ENCODE assay signal across 8 cellular contexts in genomic region chr7:24756545-24756988, GRCh38. TPM values are rescaled to one million over a fixed set of nuclear protein-coding genes. Genes with fewer than 3 reads are reported as not detected.
DNase-seq lines count a peak whose midpoint lies in the region; ATAC-seq and TF ChIP-seq lines count a peak whose summit lies in the region.

No MANE protein-coding gene starts in this region.

- H3K9me2 ChIP-seq in HCT116 (ENCODE audit: insufficient read depth) = no peaks in the 10 kb centered on the region
- no peaks in the 10 kb centered on the region for H3K9me2 ChIP-seq in neural cell (ENCODE audit: insufficient read depth, low read length)

- POLR2A ChIA-PET in HCT116 (lab: Charles Lee) = no interaction called here

- DNase-seq in HCT116 (ENCODE audit: low read depth, low spot score) = no peak
- DNase-seq in activated CD4-positive, alpha-beta T cell treated with anti-CD3 and anti-CD28 coated beads for 48 hours = peak; percentile 31
- DNase-seq in esophagus squamous epithelium (lab: John Stamatoyannopoulos, UW) = no peak
- no peak for DNase-seq in hippocampal formation (lab: John Stamatoyannopoulos, UW)
- DNase-seq in activated gamma-delta T cell treated with Interleukin-2 at 50 U/mL for 16 hours = no peak
- DNase-seq in NCI-H2171 (lab: John Stamatoyannopoulos, UW) = no peak

- no peak overlapping the region for H2AFZ ChIP-seq in HCT116 (ENCODE audit: low read depth, low read length, poor library complexity, severe bottlenecking)
- H2AFZ ChIP-seq in neural cell (ENCODE audit: low read depth, low read length) = peak overlapping the region; percentile 86

- no peaks in the 10 kb centered on the region for H3F3A ChIP-seq in neural cell (ENCODE audit: insufficient read depth, low read length, poor library complexity, severe bottlenecking)

- BruUV-seq in HCT116 (replicated peaks; lab: Mats Ljungman, UMichigan) = no TSS peak

- no peak for TF ChIP-seq EP300 in neural cell (conservative IDR thresholded peaks at IDR 0.05; ENCODE audit: poor library complexity, severe bottlenecking)

- intact Hi-C loops in HCT116 (cut with micrococcal nuclease) (no loop called here), esophagus squamous epithelium (cut with DNase I) (no loop called here)

- peak overlapping the region; percentile 80 for H3K4me3 ChIP-seq in BLaER1
- peak overlapping the region; percentile 59 to 67 for H3K4me3 ChIP-seq in HCT116 (replicated peaks in 1 of 2; ENCODE audit: low read depth in 1 of 2, low read length in 2 of 2)
- peak overlapping the region; percentile 54 to 91 (median 70) for H3K4me3 ChIP-seq in esophagus squamous epithelium
- H3K4me3 ChIP-seq in neural cell (ENCODE audit: low read length) = peak overlapping the region; percentile 79

- H3K9ac ChIP-seq in BLaER1 (no peak overlapping the region; the same call in 1 of the 2 replicates), HCT116 (ENCODE audit: low read length) (peak overlapping the region; percentile 39), neural cell (ENCODE audit: low read length) (peak overlapping the region; percentile 85)

- H3K27me3 ChIP-seq in BLaER1 = peaks cover 47% of the 10 kb centered on the region
- H3K27me3 ChIP-seq in HCT116 (ENCODE audit: insufficient read depth, low read length) = no peaks in the 10 kb centered on the region
- peaks cover 0 to 49% (median 0%) of the 10 kb centered on the region in 4 donors for H3K27me3 ChIP-seq in esophagus squamous epithelium
- H3K27me3 ChIP-seq in neural cell (ENCODE audit: insufficient read depth, low read depth, low read length) = no peaks in the 10 kb centered on the region

- CTCF ChIA-PET in HCT116 (lab: Charles Lee) = interaction anchor here (0.6 kb wide), 1 partner anchor 1031 kb away, joined by 3 read pairs; no protein-coding TSS in a partner anchor

- no peaks in the 10 kb centered on the region for H3K79me2 ChIP-seq in HCT116 (ENCODE audit: insufficient read depth, low read length)
- no peaks in the 10 kb centered on the region for H3K79me2 ChIP-seq in neural cell (replicated peaks; ENCODE audit: insufficient read depth, low read length)

- H3K27ac ChIP-seq in BLaER1 (no peak overlapping the region), HCT116 (ENCODE audit: low read depth, low read length) (no peak overlapping the region), esophagus squamous epithelium (peak overlapping the region; percentile 67 to 90 (median 78)), neural cell (ENCODE audit: low read length) (peak overlapping the region; percentile 71)

- TF ChIP-seq RAD21 in HCT116 (IDR thresholded peaks at IDR 0.05; ENCODE audit: low read depth) (no peak), neural cell (conservative IDR thresholded peaks at IDR 0.05) (no peak)

- RAD21 ChIA-PET in HCT116 (lab: Charles Lee; ENCODE audit: low non-redundant PET in 1 of 2, low total read pairs in 2 of 2, uncharacterized antibody in 2 of 2, unreplicated experiment in 2 of 2) = no interaction called here

- no peak for TF ChIP-seq POLR2A in HCT116 (IDR thresholded peaks at IDR 0.05; ENCODE audit: borderline replicate concordance, extremely low read depth, insufficient read depth, insufficient read length)
- TF ChIP-seq POLR2A in esophagus squamous epithelium (IDR thresholded peaks at IDR 0.05) = no peak

- H3K4me1 ChIP-seq in BLaER1 (peaks cover 8% of the 10 kb centered on the region), HCT116 (ENCODE audit: control insufficient read depth in 1 of 2, insufficient read depth in 2 of 2, low read length in 2 of 2) (peaks cover 0 to 16% of the 10 kb centered on the region in 2 experiments; a peak in 2 of 4 replicates), esophagus squamous epithelium (peaks cover 10 to 33% (median 18%) of the 10 kb centered on the region in 3 donors)

- no peaks in the 10 kb centered on the region for H3K36me3 ChIP-seq in BLaER1
- no peaks in the 10 kb centered on the region for H3K36me3 ChIP-seq in HCT116 (ENCODE audit: control insufficient read depth in 1 of 2, insufficient read depth in 2 of 2, low read length in 2 of 2)
- no peaks in the 10 kb centered on the region for H3K36me3 ChIP-seq in esophagus squamous epithelium
- no peaks in the 10 kb centered on the region for H3K36me3 ChIP-seq in neural cell (ENCODE audit: insufficient read depth, low read length)

- WGBS in esophagus squamous epithelium, 2 donors = 3 to 22% methylated on average over 7 to 9 of the region's 23 CpGs

- H4K20me1 ChIP-seq in BLaER1 (no peaks in the 10 kb centered on the region), HCT116 (ENCODE audit: insufficient read depth) (no peaks in the 10 kb centered on the region), neural cell (ENCODE audit: insufficient read depth) (no peaks in the 10 kb centered on the region)

- H3K9me3 ChIP-seq in BLaER1 (no peaks in the 10 kb centered on the region), HCT116 (ENCODE audit: control insufficient read depth in 1 of 2, insufficient read depth in 1 of 2, low read depth in 1 of 2, low read length in 2 of 2) (no peaks in the 10 kb centered on the region), esophagus squamous epithelium (no peaks in the 10 kb centered on the region), neural cell (ENCODE audit: low read length) (no peaks in the 10 kb centered on the region)

- peak; percentile 51 for ATAC-seq in HCT116

- TF ChIP-seq CTCF in HCT116 (IDR thresholded peaks at IDR 0.05 in 2 of 3, conservative IDR thresholded peaks at IDR 0.05 in 1 of 3; ENCODE audit: borderline replicate concordance in 1 of 3, insufficient read depth in 1 of 3, low read depth in 2 of 3, low read length in 2 of 3) (no peak), esophagus squamous epithelium (IDR thresholded peaks at IDR 0.05) (no peak), neural cell (IDR thresholded peaks at IDR 0.05; ENCODE audit: poor library complexity, severe bottlenecking) (no peak)

- H3K4me2 ChIP-seq in BLaER1 (peak overlapping the region; percentile 90), HCT116 (ENCODE audit: low read length) (peak overlapping the region; percentile 90), neural cell (ENCODE audit: low read length) (peak overlapping the region; percentile 45)

TF ChIP-seq in HCT116, 20 proteins besides CTCF, POLR2A, EP300 and RAD21 (continues in another document):
- TF ChIP-seq SRF (IDR thresholded peaks at IDR 0.05; ENCODE audit: low read depth) = no peak
- TF ChIP-seq ATF3 (IDR thresholded peaks at IDR 0.05) = no peak
- TF ChIP-seq ELF1 (IDR thresholded peaks at IDR 0.05; ENCODE audit: borderline replicate concordance, low read depth) = no peak
- no peak for TF ChIP-seq EGR1 (IDR thresholded peaks at IDR 0.05; ENCODE audit: low read depth)
- no peak for TF ChIP-seq MAX (IDR thresholded peaks at IDR 0.05)

TF ChIP-seq in neural cell, 6 proteins besides CTCF, POLR2A, EP300 and RAD21:
- no peak for TF ChIP-seq SMC3 (conservative IDR thresholded peaks at IDR 0.05; ENCODE audit: poor library complexity)
- peak; percentile 12 for TF ChIP-seq REST (IDR thresholded peaks at IDR 0.05; ENCODE audit: borderline replicate concordance)
- TF ChIP-seq POLR2AphosphoS5 (IDR thresholded peaks at IDR 0.05) = no peak
- TF ChIP-seq EZH2 (IDR thresholded peaks at IDR 0.05; ENCODE audit: borderline replicate concordance, insufficient read depth, low read length, poor library complexity, severe bottlenecking) = no peak
- peak; percentile 3 for TF ChIP-seq MXI1 (conservative IDR thresholded peaks at IDR 0.05; ENCODE audit: poor library complexity, severe bottlenecking)
TF ChIP-seq in neural cell: peak in this region for 2.

RNA-seq across cellular contexts. Expression of gene GSDME, which starts 0.7 kb away (rescaled TPM):
- total RNA-seq in HCT116 (2021; ENCODE audit: unreplicated experiment) = 7.6 TPM
- 8.5 and 9.3 TPM in 2 replicates for polyA plus RNA-seq in HCT116 (2012)
- 10 to 100 TPM in 2 of 4 donors, 1 to 10 TPM in 1, under 1 TPM in 1; 0.87 to 16.3 (median 10.4) TPM for total RNA-seq in esophagus squamous epithelium
- 42.9 and 47.4 TPM in 2 replicates for polyA plus RNA-seq in neural cell
- 38.2 and 39.0 TPM in 2 replicates for polyA minus RNA-seq in neural cell

Comparison
In these comparisons a context has a peak if more than half of its experiments do, and no peak if none do; other contexts are left out.
1. H3K27ac ChIP-seq: peak in esophagus squamous epithelium (4 of 4) and neural cell (single experiment); none in BLaER1 (single experiment) and HCT116 (single experiment).
2. Peak in every context shown above with its lines, with median percentiles within 50 percentile points of each other: H3K4me2 ChIP-seq and H3K4me3 ChIP-seq.